ENCODE assay signal across 14 cellular contexts in the genomic region with DNA sequence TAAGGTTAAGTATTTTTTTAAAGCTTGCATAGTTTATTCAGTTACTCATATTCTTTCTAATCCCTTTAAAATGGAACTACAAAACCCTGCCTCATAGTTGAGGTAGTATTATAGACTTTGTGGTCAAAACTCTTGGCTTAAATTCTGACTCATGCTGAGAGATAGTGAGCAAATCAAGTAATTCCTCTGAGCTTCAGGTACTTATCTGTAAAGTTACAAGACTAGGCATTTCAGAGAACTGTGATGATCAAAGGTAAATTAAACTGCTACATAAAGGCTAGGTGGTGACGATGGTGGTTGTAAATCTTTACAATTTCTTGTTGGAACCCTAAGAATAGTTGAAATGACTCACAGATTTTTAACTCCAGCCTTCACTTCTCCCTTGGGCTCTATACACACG. TPM values are rescaled to one million over a fixed set of nuclear protein-coding genes. Genes with fewer than 3 reads are reported as not detected.
A peak's percentile ranks its signal among the peaks of the same experiment; 100 is the strongest.
DNase-seq lines count a peak whose midpoint lies in the region; ATAC-seq, FAIRE-seq and TF ChIP-seq lines count a peak whose summit lies in the region.
"Had no signal": no experiment of that assay in that cellular context is flagged by ENCODE, and none has a peak within 500 bp of the region (broad histone marks: within the 10 kb centered on the region; RNA-seq: fewer than 3 reads in every experiment).

No MANE protein-coding gene starts in this region.

- H3K79me2 ChIP-seq in HCT116 (ENCODE audit: insufficient read depth, low read length) (peaks cover 18% of the 10 kb centered on the region), keratinocyte (ENCODE audit: control insufficient read depth, insufficient read depth, low read length) (peaks cover 11% of the 10 kb centered on the region)

- no peak overlapping the region for H2AFZ ChIP-seq in HCT116 (ENCODE audit: low read depth, low read length, poor library complexity, severe bottlenecking)
- no peak overlapping the region for H2AFZ ChIP-seq in keratinocyte (ENCODE audit: control insufficient read depth, low read length)

- intact Hi-C loops in HCT116 (cut with micrococcal nuclease): loop anchor here (5.0 to 10.0 kb wide), 7 partner anchors 85 to 575 kb away; a partner anchor contains a TSS

- H3K9me3 ChIP-seq in HCT116 (ENCODE audit: control insufficient read depth in 1 of 2, insufficient read depth in 1 of 2, low read depth in 1 of 2, low read length in 2 of 2): no peaks in the 10 kb centered on the region
- no peaks in the 10 kb centered on the region for H3K9me3 ChIP-seq in keratinocyte (ENCODE audit: control insufficient read depth, low read depth, low read length)
- H3K9me3 ChIP-seq: colonic mucosa, MG63 had no signal

- peaks cover 42% of the 10 kb centered on the region for H3K4me1 Mint-ChIP-seq in activated naive CD8-positive, alpha-beta T cell treated with anti-CD3 and anti-CD28 coated beads, Interleukin-2, amount 50 U/mL, for 24 hours
- H3K4me1 Mint-ChIP-seq in effector memory CD8-positive, alpha-beta T cell (ENCODE audit: low read depth in 2 of 2): peaks cover 10 to 11% of the 10 kb centered on the region in 2 donors

- H3K4me1 ChIP-seq in HCT116 (ENCODE audit: control insufficient read depth in 1 of 2, insufficient read depth in 2 of 2, low read length in 2 of 2) (peaks cover 42 to 63% of the 10 kb centered on the region in 2 experiments), keratinocyte (ENCODE audit: control insufficient read depth, extremely low read depth, insufficient read depth, low read length) (peaks cover 47% of the 10 kb centered on the region)
- H3K4me1 ChIP-seq: colonic mucosa had no signal

- POLR2A ChIA-PET in HCT116 (lab: Charles Lee): no interaction called here

- FAIRE-seq in keratinocyte (lab: Jason Lieb, UNC): peak; percentile 53

- no TSS peak for BruUV-seq in HCT116 (replicated peaks; lab: Mats Ljungman, UMichigan)

- H3K27ac ChIP-seq in HCT116 (ENCODE audit: low read depth, low read length) (peak overlapping the region; percentile 100), keratinocyte (ENCODE audit: control insufficient read depth, insufficient read depth, low read length) (peak overlapping the region; percentile 78)
- H3K27ac ChIP-seq: colonic mucosa, skin epidermis had no signal

- no peaks in the 10 kb centered on the region for H3K36me3 ChIP-seq in HCT116 (ENCODE audit: control insufficient read depth in 1 of 2, insufficient read depth in 2 of 2, low read length in 2 of 2)
- no peaks in the 10 kb centered on the region for H3K36me3 ChIP-seq in keratinocyte (ENCODE audit: control insufficient read depth in 2 of 2, extremely low read depth in 1 of 2, insufficient read depth in 2 of 2, low read length in 2 of 2)
- H3K36me3 ChIP-seq: colonic mucosa, MG63 had no signal

- CTCF ChIA-PET in HCT116 (lab: Charles Lee): interaction anchor here (1.2 kb wide), 1 partner anchor 204 kb away, joined by 4 read pairs; a partner anchor contains a TSS

- H3K9me3 Mint-ChIP-seq in activated naive CD8-positive, alpha-beta T cell treated with anti-CD3 and anti-CD28 coated beads, Interleukin-2, amount 50 U/mL, for 24 hours: no peaks in the 10 kb centered on the region
- H3K9me3 Mint-ChIP-seq in effector memory CD8-positive, alpha-beta T cell: no peaks in the 10 kb centered on the region

- ATAC-seq in HCT116 (peak; percentile 43), HG02840 (IDR thresholded peaks at IDR 0.05; ENCODE audit: low FRiP score, unreplicated experiment) (no peak)
- peak; percentile 57 for ATAC-seq in activated naive CD8-positive, alpha-beta T cell treated with anti-CD3 and anti-CD28 coated beads, Interleukin-2, amount 50 U/mL, for 24 hours
- ATAC-seq in effector memory CD8-positive, alpha-beta T cell (replicated peaks): no peak

- peak overlapping the region in 1 of 2 experiments; percentile 9; a peak in 1 of 4 replicates for H3K4me3 ChIP-seq in HCT116 (replicated peaks in 1 of 2; ENCODE audit: low read depth in 1 of 2, low read length in 2 of 2)
- H3K4me3 ChIP-seq in keratinocyte (ENCODE audit: control insufficient read depth in 2 of 3, extremely low read depth in 1 of 3, insufficient read depth in 2 of 3, low read depth in 1 of 3, low read length in 3 of 3): no peak overlapping the region
- H3K4me3 ChIP-seq: colonic mucosa, MG63, skin epidermis had no signal

- TF ChIP-seq RAD21 in HCT116 (IDR thresholded peaks at IDR 0.05; ENCODE audit: low read depth): peak; percentile 15

- peak overlapping the region; percentile 91 for H3K4me2 ChIP-seq in HCT116 (ENCODE audit: low read length)
- peak overlapping the region; percentile 76 for H3K4me2 ChIP-seq in keratinocyte (ENCODE audit: control insufficient read depth, extremely low read depth, insufficient read depth, low read depth, low read length)

- TF ChIP-seq CTCF in HCT116 (IDR thresholded peaks at IDR 0.05 in 2 of 3, conservative IDR thresholded peaks at IDR 0.05 in 1 of 3; ENCODE audit: borderline replicate concordance in 1 of 3, insufficient read depth in 1 of 3, low read depth in 2 of 3, low read length in 2 of 3) (no peak), keratinocyte (optimal IDR thresholded peaks at IDR 0.05 in 1 of 3, IDR thresholded peaks at IDR 0.05 in 1 of 3, conservative IDR thresholded peaks at IDR 0.05 in 1 of 3; ENCODE audit: extremely low read depth in 1 of 3, insufficient read depth in 2 of 3, low read length in 3 of 3) (no peak)

- TF ChIP-seq POLR2A in HCT116 (IDR thresholded peaks at IDR 0.05; ENCODE audit: borderline replicate concordance, extremely low read depth, insufficient read depth, insufficient read length): no peak

- H3K9me1 ChIP-seq in keratinocyte (ENCODE audit: control insufficient read depth, extremely low read depth, insufficient read depth, low read length): peaks cover 3% of the 10 kb centered on the region

- H3K27ac Mint-ChIP-seq in activated naive CD8-positive, alpha-beta T cell treated with anti-CD3 and anti-CD28 coated beads, Interleukin-2, amount 50 U/mL, for 24 hours: peak overlapping the region; percentile 85
- no peak overlapping the region for H3K27ac Mint-ChIP-seq in effector memory CD8-positive, alpha-beta T cell

- RAD21 ChIA-PET in HCT116 (lab: Charles Lee; ENCODE audit: low non-redundant PET in 1 of 2, low total read pairs in 2 of 2, uncharacterized antibody in 2 of 2, unreplicated experiment in 2 of 2): no interaction called here

- H3K9ac ChIP-seq in HCT116 (ENCODE audit: low read length) (peak overlapping the region; percentile 50), keratinocyte (ENCODE audit: control insufficient read depth, extremely low read depth, insufficient read depth, low read length) (no peak overlapping the region)

- no peaks in the 10 kb centered on the region for H3K36me3 Mint-ChIP-seq in activated naive CD8-positive, alpha-beta T cell treated with anti-CD3 and anti-CD28 coated beads, Interleukin-2, amount 50 U/mL, for 24 hours (ENCODE audit: low read depth)
- peaks cover 7% of the 10 kb centered on the region for H3K36me3 Mint-ChIP-seq in effector memory CD8-positive, alpha-beta T cell (ENCODE audit: insufficient read depth)

- peaks cover 4% of the 10 kb centered on the region for H3K27me3 Mint-ChIP-seq in activated naive CD8-positive, alpha-beta T cell treated with anti-CD3 and anti-CD28 coated beads, Interleukin-2, amount 50 U/mL, for 24 hours
- H3K27me3 Mint-ChIP-seq in effector memory CD8-positive, alpha-beta T cell: peaks cover 0 to 2% of the 10 kb centered on the region in 2 donors

- dilution Hi-C loops in keratinocyte (cut with MboI; ENCODE audit: extremely low pct_ligation_motif_present, low sequenced_read_pairs): no loop called here

- H3K4me3 Mint-ChIP-seq in activated naive CD8-positive, alpha-beta T cell treated with anti-CD3 and anti-CD28 coated beads, Interleukin-2, amount 50 U/mL, for 24 hours: peak overlapping the region; percentile 5
- H3K4me3 Mint-ChIP-seq in effector memory CD8-positive, alpha-beta T cell: no peak overlapping the region

- H4K20me1 ChIP-seq in HCT116 (ENCODE audit: insufficient read depth): no peaks in the 10 kb centered on the region
- no peaks in the 10 kb centered on the region for H4K20me1 ChIP-seq in keratinocyte (ENCODE audit: control insufficient read depth, extremely low read depth, insufficient read depth, low read length)

- no peaks in the 10 kb centered on the region for H3K27me3 ChIP-seq in HCT116 (ENCODE audit: insufficient read depth, low read length)
- H3K27me3 ChIP-seq in keratinocyte (ENCODE audit: control insufficient read depth, extremely low read depth, insufficient read depth, low read length): no peaks in the 10 kb centered on the region
- H3K27me3 ChIP-seq: colonic mucosa, MG63 had no signal

- H3K9me2 ChIP-seq in HCT116 (ENCODE audit: insufficient read depth): no peaks in the 10 kb centered on the region

- peak; percentile 31 for DNase-seq in AG20443 (ENCODE audit: low spot score)
- peak; percentile 98 for DNase-seq in HCT116 (ENCODE audit: low read depth, low spot score)
- DNase-seq in activated naive CD8-positive, alpha-beta T cell treated with anti-CD3 and anti-CD28 coated beads, Interleukin-2, amount 50 U/mL, for 24 hours: no peak
- peak; percentile 65 for DNase-seq in keratinocyte (ENCODE audit: low read depth, low spot score)
- DNase-seq in midbrain (lab: John Stamatoyannopoulos, UW): no peak
- DNase-seq in CD1c-positive myeloid dendritic cell (ENCODE audit: extremely low spot score): no peak
- no peak for DNase-seq in effector memory CD8-positive, alpha-beta T cell
- DNase-seq: activated CD8-positive, alpha-beta memory T cell treated with anti-CD3 and anti-CD28 coated beads, Interleukin-2, amount 50 U/mL, for 48 hours; colonic mucosa; head of caudate nucleus; MG63; NCI-H69 had no signal

TF ChIP-seq in HCT116, 20 proteins besides CTCF, POLR2A, EP300 and RAD21 (continues in another document):
- TF ChIP-seq EZH2 (IDR thresholded peaks at IDR 0.05): no peak

RNA-seq across cellular contexts. Expression of a gene that starts 3.2 kb away (rescaled TPM):
- 38.7 TPM for total RNA-seq in HCT116 (2021; ENCODE audit: unreplicated experiment)
- 12.6 and 14.3 TPM in 2 replicates for polyA plus RNA-seq in HCT116 (2012)
- 23.6 to 28.6 TPM (median 27.1 TPM) in 3 replicates for polyA plus RNA-seq in keratinocyte
- 17.7 TPM for polyA plus RNA-seq in keratinocyte (2011; ENCODE audit: low read depth)
- polyA plus RNA-seq in keratinocyte (2011; cell fraction: cytosol; rRNA removed): 12.1 and 25.9 TPM in 2 replicates
- polyA plus RNA-seq in keratinocyte (2011; cell fraction: nucleus; rRNA removed): 21.0 and 22.5 TPM in 2 replicates
- 9.3 and 24.4 TPM in 2 replicates for polyA plus RNA-seq in keratinocyte (2012; ENCODE audit: low replicate concordance)
- polyA minus RNA-seq in keratinocyte: 21.4 to 77.4 TPM (median 60.2 TPM) in 3 replicates
- 46.8 TPM for polyA minus RNA-seq in keratinocyte (2011; cell fraction: cytosol; rRNA and poly(A)+ RNA removed)
- 29.8 and 65.8 TPM in 2 replicates for polyA minus RNA-seq in keratinocyte (2011; cell fraction: nucleus; rRNA and poly(A)+ RNA removed)

RNA-seq across cellular contexts. Expression of a gene that starts 42.2 kb away (rescaled TPM):
- total RNA-seq in HCT116 (2021; ENCODE audit: unreplicated experiment): 0.47 TPM
- 0.09 TPM in 1 of 2 replicates, not detected in the other for polyA plus RNA-seq in HCT116 (2012)
- not detected in 3 replicates for polyA plus RNA-seq in keratinocyte
- not detected for polyA plus RNA-seq in keratinocyte (2011; ENCODE audit: low read depth)
- polyA plus RNA-seq in keratinocyte (2011; cell fraction: cytosol; rRNA removed): not detected in 2 replicates
- polyA plus RNA-seq in keratinocyte (2011; cell fraction: nucleus; rRNA removed): not detected in 2 replicates
- not detected in 2 replicates for polyA plus RNA-seq in keratinocyte (2012; ENCODE audit: low replicate concordance)
- not detected in 3 replicates for polyA minus RNA-seq in keratinocyte
- not detected for polyA minus RNA-seq in keratinocyte (2011; cell fraction: cytosol; rRNA and poly(A)+ RNA removed)
- not detected in 2 replicates for polyA minus RNA-seq in keratinocyte (2011; cell fraction: nucleus; rRNA and poly(A)+ RNA removed)
- total RNA-seq: colonic mucosa had no signal

Comparison
In these comparisons a context has a peak if more than half of its experiments do, and no peak if none do; other contexts are left out.
1. DNase-seq: peak in AG20443 (single experiment), HCT116 (single experiment) and keratinocyte (single experiment); none in activated naive CD8-positive, alpha-beta T cell treated with anti-CD3 and anti-CD28 coated beads, Interleukin-2, amount 50 U/mL, for 24 hours (single experiment), midbrain (single experiment), CD1c-positive myeloid dendritic cell (single experiment) and effector memory CD8-positive, alpha-beta T cell (0 of 3).
2. ATAC-seq: peak in HCT116 (single experiment) and activated naive CD8-positive, alpha-beta T cell treated with anti-CD3 and anti-CD28 coated beads, Interleukin-2, amount 50 U/mL, for 24 hours (single experiment); none in HG02840 (single experiment) and effector memory CD8-positive, alpha-beta T cell (single experiment).